ENCODE assay signal across 14 cellular contexts in genomic region chr10:93392111-93392510, GRCh38.
"Had no signal": no experiment of that assay in that cellular context is flagged by ENCODE, and none has a peak within 500 bp of the region (broad histone marks: within the 10 kb centered on the region; RNA-seq: fewer than 3 reads in every experiment).

No MANE protein-coding gene starts in this region.

- H3K27ac ChIP-seq: breast epithelium, neutrophil, thyroid gland had no signal

- H3K36me3 Mint-ChIP-seq: natural killer cell had no signal

- H3K4me1 ChIP-seq: breast epithelium had no signal

- H3K4me3 Mint-ChIP-seq: activated B cell treated with CpG ODN at 0.5 μM for 24 hours; activated CD4-positive, alpha-beta T cell treated with anti-CD3 and anti-CD28 coated beads, Interleukin-2, amount 10 ng/mL, durations not matched to agents 24 days and 14 days; activated naive CD8-positive, alpha-beta T cell treated with anti-CD3 and anti-CD28 coated beads, Interleukin-2, amount 10 ng/mL, durations not matched to agents 7 days and 5 days; natural killer cell; stimulated activated effector memory CD8-positive, alpha-beta T cell treated with anti-CD3 and anti-CD28 coated beads, Interleukin-12 subunit alpha, Interleukin-12 subunit beta, amount 100 ng/mL, for 72 hours had no signal

- DNase-seq: activated B cell treated with CpG ODN at 0.5 μM for 24 hours; activated CD4-positive, alpha-beta T cell treated with anti-CD3 and anti-CD28 coated beads, Interleukin-2, amount 10 ng/mL, durations not matched to agents 24 days and 14 days; activated CD8-positive, alpha-beta memory T cell treated with anti-CD3 and anti-CD28 coated beads for 24 hours; activated naive CD8-positive, alpha-beta T cell treated with anti-CD3 and anti-CD28 coated beads, Interleukin-2, amount 10 ng/mL, durations not matched to agents 7 days and 5 days; anterior cingulate cortex; erythroblast; hippocampal formation; kidney; mesendoderm; natural killer cell; thyroid gland had no signal

- H3K4me3 ChIP-seq: breast epithelium, thyroid gland had no signal

- ATAC-seq: natural killer cell; stimulated activated effector memory CD8-positive, alpha-beta T cell treated with anti-CD3 and anti-CD28 coated beads, Interleukin-12 subunit alpha, Interleukin-12 subunit beta, amount 100 ng/mL, for 72 hours had no signal

- H3K27me3 Mint-ChIP-seq: activated B cell treated with CpG ODN at 0.5 μM for 24 hours; activated CD4-positive, alpha-beta T cell treated with anti-CD3 and anti-CD28 coated beads, Interleukin-2, amount 10 ng/mL, durations not matched to agents 24 days and 14 days had no signal

- H3K9me3 ChIP-seq: breast epithelium, neutrophil, thyroid gland had no signal

- H3K36me3 ChIP-seq: breast epithelium, neutrophil had no signal

- H3K27me3 ChIP-seq: breast epithelium, thyroid gland had no signal

- H3K27ac Mint-ChIP-seq: activated B cell treated with CpG ODN at 0.5 μM for 24 hours; activated CD4-positive, alpha-beta T cell treated with anti-CD3 and anti-CD28 coated beads, Interleukin-2, amount 10 ng/mL, durations not matched to agents 24 days and 14 days; activated naive CD8-positive, alpha-beta T cell treated with anti-CD3 and anti-CD28 coated beads, Interleukin-2, amount 10 ng/mL, durations not matched to agents 7 days and 5 days; natural killer cell; stimulated activated effector memory CD8-positive, alpha-beta T cell treated with anti-CD3 and anti-CD28 coated beads, Interleukin-12 subunit alpha, Interleukin-12 subunit beta, amount 100 ng/mL, for 72 hours had no signal

- H3K9me3 Mint-ChIP-seq: activated B cell treated with CpG ODN at 0.5 μM for 24 hours; activated CD4-positive, alpha-beta T cell treated with anti-CD3 and anti-CD28 coated beads, Interleukin-2, amount 10 ng/mL, durations not matched to agents 24 days and 14 days; natural killer cell; stimulated activated effector memory CD8-positive, alpha-beta T cell treated with anti-CD3 and anti-CD28 coated beads, Interleukin-12 subunit alpha, Interleukin-12 subunit beta, amount 100 ng/mL, for 72 hours had no signal
